Comparison of ENCODE assay signal across 24 cellular contexts in genomic region chr3:139571744-139572143, GRCh38.
"Had no signal": no experiment of that assay in that cellular context is flagged by ENCODE, and none has a peak within 500 bp of the region (broad histone marks: within the 10 kb centered on the region; RNA-seq: fewer than 3 reads in every experiment).

No MANE protein-coding gene starts in this region.

- H3K36me3 Mint-ChIP-seq: natural killer cell had no signal

- H3K4me1 Mint-ChIP-seq: memory B cell; natural killer cell; stimulated activated naive B cell treated with anti-CD40 and anti-IgM and Interleukin-4, amounts not matched to agents 10 μg/mL and 1 μg/mL and 100 μg/mL, for 72 hours had no signal

- H3K4me3 Mint-ChIP-seq: memory B cell; natural killer cell; stimulated activated naive B cell treated with anti-CD40 and anti-IgM and Interleukin-4, amounts not matched to agents 10 μg/mL and 1 μg/mL and 100 μg/mL, for 72 hours; stimulated activated naive CD8-positive, alpha-beta T cell treated with anti-CD3 and anti-CD28 coated beads, Interleukin-15, Interleukin-2, amounts not matched to agents 100 ng/mL and 50 ng/mL, for 24 hours had no signal

- H3K27me3 ChIP-seq: dorsolateral prefrontal cortex, gastrocnemius medialis, neutrophil, pancreas, right lobe of liver, tibial nerve, upper lobe of left lung, uterus had no signal

- H3K4me3 ChIP-seq: dorsolateral prefrontal cortex, gastrocnemius medialis, lung, pancreas, right lobe of liver, thoracic aorta, tibial nerve, upper lobe of left lung, uterus had no signal

- H3K4me1 ChIP-seq: uterus had no signal

- H3K36me3 ChIP-seq: gastrocnemius medialis, neutrophil, pancreas, right lobe of liver, thoracic aorta, upper lobe of left lung, uterus had no signal

- ATAC-seq: gastrocnemius medialis; left lobe of liver; natural killer cell; pancreas; stimulated activated naive B cell treated with anti-CD40 and anti-IgM and Interleukin-4, amounts not matched to agents 10 μg/mL and 1 μg/mL and 100 μg/mL, for 72 hours had no signal

- H3K27ac ChIP-seq: dorsolateral prefrontal cortex, gastrocnemius medialis, neutrophil, pancreas, right lobe of liver, thoracic aorta, tibial nerve, upper lobe of left lung, uterus had no signal

- H3K9me3 ChIP-seq: gastrocnemius medialis, neutrophil, pancreas, right lobe of liver, thoracic aorta, tibial nerve, upper lobe of left lung, uterus had no signal

- H3K27me3 Mint-ChIP-seq: memory B cell; stimulated activated naive B cell treated with anti-CD40 and anti-IgM and Interleukin-4, amounts not matched to agents 10 μg/mL and 1 μg/mL and 100 μg/mL, for 72 hours; stimulated activated naive CD8-positive, alpha-beta T cell treated with anti-CD3 and anti-CD28 coated beads, Interleukin-15, Interleukin-2, amounts not matched to agents 100 ng/mL and 50 ng/mL, for 24 hours had no signal

- H3K27ac Mint-ChIP-seq: memory B cell; natural killer cell; stimulated activated naive B cell treated with anti-CD40 and anti-IgM and Interleukin-4, amounts not matched to agents 10 μg/mL and 1 μg/mL and 100 μg/mL, for 72 hours; stimulated activated naive CD8-positive, alpha-beta T cell treated with anti-CD3 and anti-CD28 coated beads, Interleukin-15, Interleukin-2, amounts not matched to agents 100 ng/mL and 50 ng/mL, for 24 hours had no signal

- DNase-seq: cortex of kidney; dorsolateral prefrontal cortex; effector CD4-positive, alpha-beta T cell; foreskin fibroblast; gastrocnemius medialis; head of caudate nucleus; kidney; natural killer cell; pancreas; retina; right lobe of liver; small intestine; stimulated activated CD4-positive, alpha-beta T cell treated with anti-CD3 and anti-CD28 coated beads, Interleukin-15, amount 100 ng/mL, for 24 hours; stimulated activated CD4-positive, alpha-beta T cell treated with anti-CD3 and anti-CD28 coated beads, Interleukin-2, amount 100 ng/mL, for 48 hours; stimulated activated naive B cell treated with anti-CD40 and anti-IgM and Interleukin-4, amounts not matched to agents 10 μg/mL and 1 μg/mL and 100 μg/mL, for 72 hours; uterus had no signal

- H3K9me3 Mint-ChIP-seq: memory B cell had no signal
